29 cellular contexts compared by ENCODE assay signal in genomic region chr18:48634491-48634890, GRCh38.
"Had no signal": no experiment of that assay in that cellular context is flagged by ENCODE, and none has a peak within 500 bp of the region (broad histone marks: within the 10 kb centered on the region; RNA-seq: fewer than 3 reads in every experiment).

No MANE protein-coding gene starts in this region.

- H3K9me3 Mint-ChIP-seq: activated CD4-positive, alpha-beta memory T cell treated with anti-CD3 and anti-CD28 coated beads for 36 hours; activated CD4-positive, alpha-beta T cell treated with anti-CD3 and anti-CD28 coated beads, Interleukin-2, amount 10 ng/mL, durations not matched to agents 24 days and 14 days; activated naive CD4-positive, alpha-beta T cell treated with anti-CD3 and anti-CD28 coated beads for 36 hours; activated naive CD8-positive, alpha-beta T cell treated with anti-CD3 and anti-CD28 coated beads for 36 hours; activated T-helper 1 cell treated with anti-CD3 and anti-CD28 coated beads, Interleukin-12 subunit alpha, Interleukin-12 subunit beta, Interleukin-2, Interleukin-4 antibody, amounts not matched to agents 30 ng/mL and 10 ng/mL and 1 ng/mL, durations not matched to agents 14 hours and 24 hours and 36 hours; neural crest cell; stimulated activated naive B cell treated with anti-CD40 and anti-IgM and Interleukin-4, amounts not matched to agents 10 μg/mL and 1 μg/mL and 100 μg/mL, for 72 hours; T-helper 2 cell treated with Interferon-gamma antibody and Interleukin-4, amounts not matched to agents 5 μg/mL and 100 μg/mL, for 36 hours had no signal

- H3K4me1 Mint-ChIP-seq: activated CD4-positive, alpha-beta T cell treated with anti-CD3 and anti-CD28 coated beads, Interleukin-2, amount 10 ng/mL, durations not matched to agents 24 days and 14 days; activated naive CD8-positive, alpha-beta T cell treated with anti-CD3 and anti-CD28 coated beads for 36 hours; stimulated activated naive B cell treated with anti-CD40 and anti-IgM and Interleukin-4, amounts not matched to agents 10 μg/mL and 1 μg/mL and 100 μg/mL, for 72 hours had no signal

- H3K27ac ChIP-seq: adrenal gland, body of pancreas, cardiac muscle cell, heart left ventricle, left lung, parathyroid adenoma, right atrium auricular region, tibial artery, VCaP had no signal

- H3K4me3 ChIP-seq: adrenal gland, body of pancreas, cardiac muscle cell, heart left ventricle, left lung, lung, right atrium auricular region, stomach, tibial artery had no signal

- H3K27me3 ChIP-seq: adrenal gland, body of pancreas, cardiac muscle cell, heart left ventricle, left lung, right atrium auricular region, stomach, tibial artery had no signal

- H3K36me3 ChIP-seq: cardiac muscle cell had no signal

- ATAC-seq: activated CD4-positive, CD25-positive, alpha-beta regulatory T cell treated with anti-CD3 and anti-CD28 coated beads, Interleukin-2, amount 50 U/mL, for 24 hours; body of pancreas; left lung; stimulated activated naive B cell treated with anti-CD40 and anti-IgM and Interleukin-4, amounts not matched to agents 10 μg/mL and 1 μg/mL and 100 μg/mL, for 72 hours had no signal

- H3K27me3 Mint-ChIP-seq: activated naive CD8-positive, alpha-beta T cell treated with anti-CD3 and anti-CD28 coated beads for 36 hours; stimulated activated naive B cell treated with anti-CD40 and anti-IgM and Interleukin-4, amounts not matched to agents 10 μg/mL and 1 μg/mL and 100 μg/mL, for 72 hours had no signal

- H2AFZ ChIP-seq: parathyroid adenoma had no signal

- H3K4me1 ChIP-seq: body of pancreas, left lung, parathyroid adenoma, right atrium auricular region had no signal

- DNase-seq: activated CD4-positive, alpha-beta memory T cell treated with anti-CD3 and anti-CD28 coated beads for 36 hours; activated CD4-positive, alpha-beta T cell treated with anti-CD3 and anti-CD28 coated beads, Interleukin-2, amount 10 ng/mL, durations not matched to agents 24 days and 14 days; activated CD8-positive, alpha-beta memory T cell treated with anti-CD3 and anti-CD28 coated beads, Interleukin-2, amount 50 U/mL, for 4 hours; activated effector memory CD4-positive, alpha-beta T cell treated with anti-CD3 and anti-CD28 coated beads, Interleukin-2, amount 50 U/mL, for 16 hours; activated naive CD4-positive, alpha-beta T cell treated with anti-CD3 and anti-CD28 coated beads for 36 hours; activated naive CD8-positive, alpha-beta T cell treated with anti-CD3 and anti-CD28 coated beads for 36 hours; activated T-cell treated with anti-CD3 and anti-CD28 coated beads, Interleukin-2, amount 50 U/mL, for 1 hour; adrenal gland; aorta; body of pancreas; heart left ventricle; kidney glomerular epithelial cell; left lung; nucleus accumbens; stimulated activated CD4-positive, alpha-beta T cell treated with anti-CD3 and anti-CD28 coated beads, Interleukin-15, amount 100 ng/mL, for 24 hours; stimulated activated CD4-positive, alpha-beta T cell treated with anti-CD3 and anti-CD28 coated beads, Interleukin-2, amount 100 ng/mL, for 24 hours; stimulated activated naive B cell treated with anti-CD40 and anti-IgM and Interleukin-4, amounts not matched to agents 10 μg/mL and 1 μg/mL and 100 μg/mL, for 72 hours; stomach; T-helper 1 cell had no signal

- H3K4me3 Mint-ChIP-seq: activated CD4-positive, alpha-beta memory T cell treated with anti-CD3 and anti-CD28 coated beads for 36 hours; activated CD4-positive, alpha-beta T cell treated with anti-CD3 and anti-CD28 coated beads, Interleukin-2, amount 10 ng/mL, durations not matched to agents 24 days and 14 days; activated naive CD4-positive, alpha-beta T cell treated with anti-CD3 and anti-CD28 coated beads for 36 hours; activated naive CD8-positive, alpha-beta T cell treated with anti-CD3 and anti-CD28 coated beads for 36 hours; activated T-helper 1 cell treated with anti-CD3 and anti-CD28 coated beads, Interleukin-12 subunit alpha, Interleukin-12 subunit beta, Interleukin-2, Interleukin-4 antibody, amounts not matched to agents 30 ng/mL and 10 ng/mL and 1 ng/mL, durations not matched to agents 14 hours and 24 hours and 36 hours; neural crest cell; stimulated activated naive B cell treated with anti-CD40 and anti-IgM and Interleukin-4, amounts not matched to agents 10 μg/mL and 1 μg/mL and 100 μg/mL, for 72 hours; T-helper 2 cell treated with Interferon-gamma antibody and Interleukin-4, amounts not matched to agents 5 μg/mL and 100 μg/mL, for 36 hours had no signal

- H3K36me3 Mint-ChIP-seq: activated CD4-positive, alpha-beta memory T cell treated with anti-CD3 and anti-CD28 coated beads for 36 hours; activated naive CD8-positive, alpha-beta T cell treated with anti-CD3 and anti-CD28 coated beads for 36 hours had no signal

- H3K27ac Mint-ChIP-seq: activated CD4-positive, alpha-beta memory T cell treated with anti-CD3 and anti-CD28 coated beads for 36 hours; activated CD4-positive, alpha-beta T cell treated with anti-CD3 and anti-CD28 coated beads, Interleukin-2, amount 10 ng/mL, durations not matched to agents 24 days and 14 days; activated naive CD4-positive, alpha-beta T cell treated with anti-CD3 and anti-CD28 coated beads for 36 hours; activated naive CD8-positive, alpha-beta T cell treated with anti-CD3 and anti-CD28 coated beads for 36 hours; activated T-helper 1 cell treated with anti-CD3 and anti-CD28 coated beads, Interleukin-12 subunit alpha, Interleukin-12 subunit beta, Interleukin-2, Interleukin-4 antibody, amounts not matched to agents 30 ng/mL and 10 ng/mL and 1 ng/mL, durations not matched to agents 14 hours and 24 hours and 36 hours; stimulated activated naive B cell treated with anti-CD40 and anti-IgM and Interleukin-4, amounts not matched to agents 10 μg/mL and 1 μg/mL and 100 μg/mL, for 72 hours; T-helper 2 cell treated with Interferon-gamma antibody and Interleukin-4, amounts not matched to agents 5 μg/mL and 100 μg/mL, for 36 hours had no signal

- H3K9me3 ChIP-seq: adrenal gland, body of pancreas, heart left ventricle, left lung, right atrium auricular region, stomach, tibial artery had no signal
